In genomic region chr1:7770939-7771672, GRCh38 we compare ENCODE assay signal across 1 cellular context.
TF ChIP-seq lines count a peak whose summit lies in the region.

VAMP3 (plus strand) TSS chr1:7771296; CDS start chr1:7771384, 88 bp downstream.

TF ChIP-seq in HEK293, 187 proteins besides CTCF, POLR2A, EP300 and RAD21 (continued from another document):
- TF ChIP-seq ZBTB10 (tag by site-specific recombination; IDR thresholded peaks at IDR 0.05) = 0 out of 2 replicates have a peak, but pooled peaks have one; percentile 40
- no peak for TF ChIP-seq YY2 (tag by site-specific recombination; IDR thresholded peaks at IDR 0.05)
- no peak for TF ChIP-seq ZNF248 (tag by site-specific recombination; IDR thresholded peaks at IDR 0.05)
- no peak for TF ChIP-seq TSHZ1 (tag by site-specific recombination; IDR thresholded peaks at IDR 0.05; ENCODE audit: borderline replicate concordance)
- TF ChIP-seq ZNF404 (tag by site-specific recombination; IDR thresholded peaks at IDR 0.05) = no peak
- no peak for TF ChIP-seq ZNF362 (tag by site-specific recombination; IDR thresholded peaks at IDR 0.05)
- 0 out of 2 replicates have a peak, but pooled peaks have one; percentile 17 for TF ChIP-seq ZNF843 (tag by site-specific recombination; IDR thresholded peaks at IDR 0.05)
- TF ChIP-seq ZNF830 (tag by site-specific recombination; IDR thresholded peaks at IDR 0.05; ENCODE audit: low read depth) = no peak
- TF ChIP-seq ZNF132 (tag by site-specific recombination; IDR thresholded peaks at IDR 0.05; ENCODE audit: borderline replicate concordance) = no peak
- peak; percentile 9; the same call in 1 of the 2 replicates for TF ChIP-seq ZNF692 (tag by site-specific recombination; IDR thresholded peaks at IDR 0.05)
- no peak for TF ChIP-seq ZNF391 (tag by site-specific recombination; IDR thresholded peaks at IDR 0.05; ENCODE audit: borderline replicate concordance, low read depth)
- no peak for TF ChIP-seq ZIC2 (tag by site-specific recombination; IDR thresholded peaks at IDR 0.05)
- no peak for TF ChIP-seq ZSCAN5A (tag by site-specific recombination; IDR thresholded peaks at IDR 0.05)
- peak; percentile 77 for TF ChIP-seq PBX3 (CRISPR knock-in tag; IDR thresholded peaks at IDR 0.05)
- TF ChIP-seq ZNF48 (tag by site-specific recombination; IDR thresholded peaks at IDR 0.05) = no peak
- no peak for TF ChIP-seq ZEB2 (tag by site-specific recombination; IDR thresholded peaks at IDR 0.05)
- peak; percentile 94 for TF ChIP-seq KLF10 (tag by site-specific recombination; IDR thresholded peaks at IDR 0.05)
- no peak for TF ChIP-seq ZNF394 (tag by site-specific recombination; IDR thresholded peaks at IDR 0.05; ENCODE audit: borderline replicate concordance)
- TF ChIP-seq ZXDB (tag by site-specific recombination; IDR thresholded peaks at IDR 0.05) = peak; percentile 30; the same call in 1 of the 2 replicates
- TF ChIP-seq ZNF670 (tag by site-specific recombination; IDR thresholded peaks at IDR 0.05; ENCODE audit: low read depth) = no peak
- TF ChIP-seq ZNF350 (tag by site-specific recombination; IDR thresholded peaks at IDR 0.05) = no peak
- no peak for TF ChIP-seq ZNF677 (tag by site-specific recombination; IDR thresholded peaks at IDR 0.05)
- no peak for TF ChIP-seq PRDM4 (tag by site-specific recombination; IDR thresholded peaks at IDR 0.05)
- TF ChIP-seq GFI1B (tag by site-specific recombination; IDR thresholded peaks at IDR 0.05) = no peak
- TF ChIP-seq ZNF155 (tag by site-specific recombination; IDR thresholded peaks at IDR 0.05) = no peak
- TF ChIP-seq ZNF221 (tag by site-specific recombination; IDR thresholded peaks at IDR 0.05; ENCODE audit: borderline replicate concordance) = no peak
- peak; percentile 94 for TF ChIP-seq KLF1 (tag by site-specific recombination; IDR thresholded peaks at IDR 0.05)
- TF ChIP-seq ZNF596 (tag by site-specific recombination; IDR thresholded peaks at IDR 0.05) = no peak
- TF ChIP-seq ZNF791 (tag by site-specific recombination; IDR thresholded peaks at IDR 0.05) = no peak
- TF ChIP-seq ZNF157 (tag by site-specific recombination; IDR thresholded peaks at IDR 0.05) = no peak
- TF ChIP-seq HOXD13 (CRISPR knock-in tag; IDR thresholded peaks at IDR 0.05; ENCODE audit: borderline replicate concordance) = no peak
- peak; percentile 26; the same call in 1 of the 2 replicates for TF ChIP-seq ZNF600 (tag by site-specific recombination; IDR thresholded peaks at IDR 0.05)
- no peak for TF ChIP-seq OVOL3 (tag by site-specific recombination; IDR thresholded peaks at IDR 0.05)
- TF ChIP-seq ZNF37A (tag by site-specific recombination; IDR thresholded peaks at IDR 0.05) = no peak
- no peak for TF ChIP-seq ZNF560 (tag by site-specific recombination; IDR thresholded peaks at IDR 0.05; ENCODE audit: borderline replicate concordance)
- no peak for TF ChIP-seq ZNF768 (tag by site-specific recombination; IDR thresholded peaks at IDR 0.05)
- no peak for TF ChIP-seq ZNF629 (tag by site-specific recombination; IDR thresholded peaks at IDR 0.05)
- TF ChIP-seq ZNF510 (tag by site-specific recombination; IDR thresholded peaks at IDR 0.05; ENCODE audit: insufficient replicate concordance) = no peak
- TF ChIP-seq ZNF398 (tag by site-specific recombination; IDR thresholded peaks at IDR 0.05) = no peak
- TF ChIP-seq ZNF488 (tag by site-specific recombination; IDR thresholded peaks at IDR 0.05) = no peak
- TF ChIP-seq ZNF302 (tag by site-specific recombination; IDR thresholded peaks at IDR 0.05; ENCODE audit: low read depth) = no peak
- no peak for TF ChIP-seq ZNF341 (tag by site-specific recombination; IDR thresholded peaks at IDR 0.05; ENCODE audit: low read depth)
- no peak for TF ChIP-seq ZNF549 (tag by site-specific recombination; IDR thresholded peaks at IDR 0.05)
- TF ChIP-seq PRDM6 (tag by site-specific recombination; IDR thresholded peaks at IDR 0.05) = no peak
- no peak for TF ChIP-seq ZNF544 (tag by site-specific recombination; IDR thresholded peaks at IDR 0.05)
